Comparison of ENCODE assay signal across 1 cellular context in the genomic region with DNA sequence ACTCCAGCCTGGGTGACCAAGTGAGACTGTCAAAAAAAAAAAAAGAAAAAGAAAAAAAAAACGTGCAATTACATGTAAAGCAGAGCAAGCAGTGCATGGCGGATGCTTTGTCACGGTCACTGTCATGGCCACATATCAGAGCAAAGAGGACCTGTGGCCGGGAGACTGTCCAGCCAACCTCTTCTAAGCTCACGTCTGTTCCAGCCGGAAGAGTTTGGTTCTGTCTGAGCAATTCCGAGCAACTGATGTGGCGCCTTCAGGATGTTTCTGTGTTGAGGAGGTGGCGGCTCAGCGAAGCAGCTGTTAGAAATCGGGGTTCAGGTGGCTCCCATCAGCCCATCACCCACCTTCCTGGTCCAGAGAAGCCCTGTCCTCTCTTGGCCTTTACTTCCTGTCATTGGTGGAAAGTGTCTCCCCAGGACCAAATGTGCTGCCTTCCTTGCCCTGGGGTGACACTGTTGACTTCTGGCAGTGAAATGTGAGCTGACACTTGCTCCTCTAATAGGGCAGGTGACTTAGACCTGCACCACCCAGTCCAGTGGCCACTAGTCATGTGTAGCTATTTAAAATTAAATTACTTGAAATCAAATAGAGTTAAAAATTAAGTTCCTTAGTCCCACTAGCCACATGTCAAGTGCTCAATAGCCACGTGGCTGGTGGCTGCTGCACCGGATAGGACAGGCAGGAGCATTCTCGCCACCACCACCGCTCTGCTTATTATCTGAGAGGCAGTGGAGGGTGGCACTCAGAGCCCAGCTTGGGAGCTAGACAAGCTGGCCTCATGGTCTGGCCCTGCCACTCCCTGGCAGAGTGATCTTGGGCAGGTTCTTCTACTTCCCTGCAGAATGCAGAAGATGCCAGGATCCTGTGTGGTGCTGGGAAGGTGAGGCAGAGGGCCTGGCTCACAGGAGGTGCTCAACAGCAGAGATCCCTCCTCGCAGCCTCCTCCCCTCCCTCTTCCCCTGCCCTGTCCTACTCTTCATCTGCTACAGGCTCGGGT.
TF ChIP-seq lines count a peak whose summit lies in the region.

No MANE protein-coding gene starts in this region.

TF ChIP-seq in GM23338, 12 proteins besides CTCF, POLR2A, EP300 and RAD21 (continued from another document):
- TF ChIP-seq, protein P1, sequence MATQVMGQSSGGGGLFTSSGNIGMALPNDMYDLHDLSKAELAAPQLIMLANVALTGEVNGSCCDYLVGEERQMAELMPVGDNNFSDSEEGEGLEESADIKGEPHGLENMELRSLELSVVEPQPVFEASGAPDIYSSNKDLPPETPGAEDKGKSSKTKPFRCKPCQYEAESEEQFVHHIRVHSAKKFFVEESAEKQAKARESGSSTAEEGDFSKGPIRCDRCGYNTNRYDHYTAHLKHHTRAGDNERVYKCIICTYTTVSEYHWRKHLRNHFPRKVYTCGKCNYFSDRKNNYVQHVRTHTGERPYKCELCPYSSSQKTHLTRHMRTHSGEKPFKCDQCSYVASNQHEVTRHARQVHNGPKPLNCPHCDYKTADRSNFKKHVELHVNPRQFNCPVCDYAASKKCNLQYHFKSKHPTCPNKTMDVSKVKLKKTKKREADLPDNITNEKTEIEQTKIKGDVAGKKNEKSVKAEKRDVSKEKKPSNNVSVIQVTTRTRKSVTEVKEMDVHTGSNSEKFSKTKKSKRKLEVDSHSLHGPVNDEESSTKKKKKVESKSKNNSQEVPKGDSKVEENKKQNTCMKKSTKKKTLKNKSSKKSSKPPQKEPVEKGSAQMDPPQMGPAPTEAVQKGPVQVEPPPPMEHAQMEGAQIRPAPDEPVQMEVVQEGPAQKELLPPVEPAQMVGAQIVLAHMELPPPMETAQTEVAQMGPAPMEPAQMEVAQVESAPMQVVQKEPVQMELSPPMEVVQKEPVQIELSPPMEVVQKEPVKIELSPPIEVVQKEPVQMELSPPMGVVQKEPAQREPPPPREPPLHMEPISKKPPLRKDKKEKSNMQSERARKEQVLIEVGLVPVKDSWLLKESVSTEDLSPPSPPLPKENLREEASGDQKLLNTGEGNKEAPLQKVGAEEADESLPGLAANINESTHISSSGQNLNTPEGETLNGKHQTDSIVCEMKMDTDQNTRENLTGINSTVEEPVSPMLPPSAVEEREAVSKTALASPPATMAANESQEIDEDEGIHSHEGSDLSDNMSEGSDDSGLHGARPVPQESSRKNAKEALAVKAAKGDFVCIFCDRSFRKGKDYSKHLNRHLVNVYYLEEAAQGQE (IDR thresholded peaks at IDR 0.05; ENCODE audit: unreplicated experiment), result no peak
